In genomic region chr15:47577476-47577875, GRCh38 we compare ENCODE assay signal across 16 cellular contexts.
DNase-seq lines count a peak whose midpoint lies in the region; ATAC-seq and TF ChIP-seq lines count a peak whose summit lies in the region.
"Had no signal": no experiment of that assay in that cellular context is flagged by ENCODE, and none has a peak within 500 bp of the region (broad histone marks: within the 10 kb centered on the region; RNA-seq: fewer than 3 reads in every experiment).

No MANE protein-coding gene starts in this region.

- H3K4me3 ChIP-seq in body of pancreas = no peak overlapping the region
- H3K4me3 ChIP-seq: BLaER1 treated with 17β-estradiol and CSF1 and Interleukin-3, amounts not matched to agents 10 nM and 100 nM had no signal

- peaks cover 23% of the 10 kb centered on the region for H3K4me1 Mint-ChIP-seq in chondrocyte (ENCODE audit: low read depth)
- peaks cover 23% of the 10 kb centered on the region for H3K4me1 Mint-ChIP-seq in nephron progenitor cell

- no peak overlapping the region for H3K27ac ChIP-seq in body of pancreas
- H3K27ac ChIP-seq: 22Rv1; BLaER1 treated with 17β-estradiol and CSF1 and Interleukin-3, amounts not matched to agents 10 nM and 100 nM had no signal

- TF ChIP-seq CTCF in chondrocyte (IDR thresholded peaks at IDR 0.05) = no peak
- no peak for TF ChIP-seq CTCF in nephron progenitor cell (IDR thresholded peaks at IDR 0.05)
- TF ChIP-seq CTCF in body of pancreas (IDR thresholded peaks at IDR 0.05) = no peak

- H3K36me3 ChIP-seq in body of pancreas (replicated peaks in 1 of 2; ENCODE audit: insufficient read depth in 1 of 2, low read depth in 2 of 2) = no peaks in the 10 kb centered on the region
- H3K36me3 ChIP-seq: BLaER1 treated with 17β-estradiol and CSF1 and Interleukin-3, amounts not matched to agents 10 nM and 100 nM had no signal

- no peak for ATAC-seq in GM19463 (IDR thresholded peaks at IDR 0.05; ENCODE audit: unreplicated experiment)
- no peak for ATAC-seq in body of pancreas

- 45% methylated on average over 3 of the region's 3 CpGs for WGBS in body of pancreas, 2 donors

- H3K4me1 ChIP-seq in body of pancreas = no peaks in the 10 kb centered on the region
- H3K4me1 ChIP-seq: BLaER1 treated with 17β-estradiol and CSF1 and Interleukin-3, amounts not matched to agents 10 nM and 100 nM had no signal

- H3K27me3 ChIP-seq in body of pancreas = no peaks in the 10 kb centered on the region
- H3K27me3 ChIP-seq: BLaER1 treated with 17β-estradiol and CSF1 and Interleukin-3, amounts not matched to agents 10 nM and 100 nM had no signal

- H3K36me3 Mint-ChIP-seq in chondrocyte (ENCODE audit: low read depth) (no peaks in the 10 kb centered on the region), nephron progenitor cell (ENCODE audit: low read depth) (no peaks in the 10 kb centered on the region)

- H3K27me3 Mint-ChIP-seq in chondrocyte (ENCODE audit: low read depth) = no peaks in the 10 kb centered on the region
- no peaks in the 10 kb centered on the region for H3K27me3 Mint-ChIP-seq in nephron progenitor cell (ENCODE audit: low read depth, poor library complexity)

- no peak overlapping the region for H3K4me3 Mint-ChIP-seq in chondrocyte (ENCODE audit: unreplicated experiment)
- no peak overlapping the region for H3K4me3 Mint-ChIP-seq in nephron progenitor cell
- H3K4me3 Mint-ChIP-seq: H9 had no signal

- intact Hi-C loops in body of pancreas (cut with DNase I) = no loop called here

- no peak for TF ChIP-seq POLR2A in body of pancreas (IDR thresholded peaks at IDR 0.05)

- H3K9me3 Mint-ChIP-seq in chondrocyte (ENCODE audit: low read depth) = no peaks in the 10 kb centered on the region
- H3K9me3 Mint-ChIP-seq in nephron progenitor cell = no peaks in the 10 kb centered on the region
- H3K9me3 Mint-ChIP-seq: H9 had no signal

- peak; percentile 2 for DNase-seq in NCI-H1694 (lab: John Stamatoyannopoulos, UW)
- DNase-seq in NCI-H1694 treated with DMSO at 0.1 percent for 48 hours (lab: John Stamatoyannopoulos, UW) = no peak
- peak; percentile 63 for DNase-seq in DMS 273 (lab: John Stamatoyannopoulos, UW; ENCODE audit: unreplicated experiment)
- no peak for DNase-seq in chondrocyte (ENCODE audit: low spot score)
- no peak for DNase-seq in nephron progenitor cell
- no peak for DNase-seq in NCI-H1417 (lab: John Stamatoyannopoulos, UW)
- no peak for DNase-seq in body of pancreas
- DNase-seq: DMS53, H9, NCI-H1417 treated with DMSO at 0.1 percent for 48 hours, NCI-H2081, NCI-H774, SIG-M5 had no signal

- peak overlapping the region; percentile 3 for H3K27ac Mint-ChIP-seq in chondrocyte (ENCODE audit: unreplicated experiment)
- H3K27ac Mint-ChIP-seq in nephron progenitor cell = peak overlapping the region; percentile 7
- H3K27ac Mint-ChIP-seq: H9 had no signal

- H3K9me3 ChIP-seq in body of pancreas = no peaks in the 10 kb centered on the region
- H3K9me3 ChIP-seq: BLaER1 treated with 17β-estradiol and CSF1 and Interleukin-3, amounts not matched to agents 10 nM and 100 nM had no signal

Comparison
In these comparisons a context has a peak if more than half of its experiments do, and no peak if none do; other contexts are left out.
1. DNase-seq: peak in NCI-H1694 (single experiment) and DMS 273 (single experiment); none in NCI-H1694 treated with DMSO at 0.1 percent for 48 hours (single experiment), chondrocyte (single experiment), nephron progenitor cell (single experiment), NCI-H1417 (0 of 3) and body of pancreas (0 of 4).